Comparison of ENCODE assay signal across 14 cellular contexts in the genomic region with DNA sequence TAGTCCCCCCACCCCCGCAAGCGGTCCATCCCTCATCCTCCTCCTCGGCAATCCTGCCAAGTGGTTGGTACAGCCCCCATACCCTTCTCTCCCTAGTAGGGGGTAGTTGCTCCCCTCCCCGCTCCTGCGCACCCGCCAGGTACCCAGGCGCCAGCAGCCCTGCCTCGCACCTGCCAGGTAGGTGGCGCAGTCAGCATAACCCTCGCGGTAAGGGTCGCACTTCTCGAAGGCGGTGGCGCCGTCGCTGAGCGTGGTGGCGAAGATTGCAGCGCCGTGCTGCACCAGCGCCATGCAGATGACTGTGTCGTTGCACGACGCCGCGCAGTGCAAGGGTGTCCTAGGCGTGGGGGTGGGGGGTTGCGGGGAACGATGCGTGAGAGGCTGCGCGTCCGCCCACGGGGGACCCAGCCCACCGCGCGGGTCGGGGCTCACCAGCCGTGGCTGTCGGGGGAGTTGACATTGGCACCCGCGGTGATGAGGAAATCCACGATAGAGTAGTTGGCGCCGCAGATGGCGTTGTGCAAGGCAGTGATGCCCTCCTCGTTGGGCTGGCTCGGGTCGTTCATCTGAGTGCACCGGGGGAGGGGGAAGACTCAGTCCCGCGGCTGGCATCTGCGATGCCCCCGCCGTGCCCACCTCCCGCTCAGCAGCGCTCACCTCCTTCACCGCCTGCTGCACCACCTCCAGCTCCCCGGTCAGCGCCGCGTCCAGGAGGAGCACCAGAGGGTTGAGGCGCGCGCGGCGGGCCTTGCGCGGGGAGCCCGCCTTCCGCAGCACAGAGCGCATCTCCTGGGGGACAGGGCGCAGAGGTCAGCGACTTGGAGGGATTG. TPM values are rescaled to one million over a fixed set of nuclear protein-coding genes. Genes with fewer than 3 reads are reported as not detected.
DNase-seq lines count a peak whose midpoint lies in the region; ATAC-seq, FAIRE-seq and TF ChIP-seq lines count a peak whose summit lies in the region.
"Had no signal": no experiment of that assay in that cellular context is flagged by ENCODE, and none has a peak within 500 bp of the region (broad histone marks: within the 10 kb centered on the region; RNA-seq: fewer than 3 reads in every experiment).

No MANE protein-coding gene starts in this region.

- 0 out of 2 replicates have a peak, but pooled peaks cover under 1% of the 10 kb centered on the region for H3F3A ChIP-seq in GM23248 (ENCODE audit: insufficient read depth)

- H2AFZ ChIP-seq in GM23248: peak overlapping the region; percentile 34; the same call in 1 of the 2 replicates

- H3K36me3 ChIP-seq in GM23248 (ENCODE audit: low read depth) (no peaks in the 10 kb centered on the region), gastroesophageal sphincter (no peaks in the 10 kb centered on the region)
- H3K36me3 ChIP-seq: neutrophil had no signal

- TF ChIP-seq POLR2A in gastroesophageal sphincter (IDR thresholded peaks at IDR 0.05): no peak

- no peak overlapping the region for H3K27ac ChIP-seq in GM23248
- no peak overlapping the region for H3K27ac ChIP-seq in gastroesophageal sphincter
- H3K27ac ChIP-seq: esophagus squamous epithelium, neutrophil had no signal

- no peaks in the 10 kb centered on the region for H3K27me3 ChIP-seq in GM23248 (replicated peaks; ENCODE audit: insufficient read depth)
- peaks cover 45% of the 10 kb centered on the region for H3K27me3 ChIP-seq in gastroesophageal sphincter

- H3K9me3 ChIP-seq in GM23248 (ENCODE audit: low read depth) (no peaks in the 10 kb centered on the region), gastroesophageal sphincter (no peaks in the 10 kb centered on the region)
- H3K9me3 ChIP-seq: esophagus squamous epithelium, neutrophil had no signal

- no peak for TF ChIP-seq EP300 in gastroesophageal sphincter (IDR thresholded peaks at IDR 0.05)

- H3K4me2 ChIP-seq in GM23248 (ENCODE audit: unreplicated experiment): peak overlapping the region; percentile 59

- no peak overlapping the region for H3K9ac ChIP-seq in GM23248

- H4K20me1 ChIP-seq in GM23248 (ENCODE audit: insufficient read depth): no peaks in the 10 kb centered on the region

- peaks cover 13% of the 10 kb centered on the region; the same call in 1 of the 2 replicates for H3K4me1 ChIP-seq in GM23248 (ENCODE audit: insufficient read depth)
- H3K4me1 ChIP-seq in gastroesophageal sphincter: peaks cover 0 to 9% (median 6%) of the 10 kb centered on the region in 3 donors

- peak overlapping the region; percentile 36 for H3K4me3 ChIP-seq in GM23248
- H3K4me3 ChIP-seq in gastroesophageal sphincter: no peak overlapping the region
- H3K4me3 ChIP-seq: esophagus squamous epithelium had no signal

- no peak for FAIRE-seq in GM19239 (lab: Jason Lieb, UNC)
- FAIRE-seq: keratinocyte had no signal

- 9 to 10% methylated on average over 68 to 69 of the region's 75 CpGs for WGBS in GM23248 (ENCODE audit: low coverage in 1 of 2, low lambda C conversion rate in 2 of 2, missing lambda C conversion rate in 2 of 2), 2 experiments
- WGBS in gastroesophageal sphincter (ENCODE audit: low coverage in 1 of 2), 2 donors: 7% methylated on average over 5 of the region's 75 CpGs; no CpG with 5 or more reads in 1 of the 2 donors

- peak; percentile 13 for ATAC-seq in gastroesophageal sphincter
- ATAC-seq in omental fat pad (ENCODE audit: low FRiP score): peak; percentile 52
- no peak for ATAC-seq in HG03520 (IDR thresholded peaks at IDR 0.05; ENCODE audit: unreplicated experiment)

- TF ChIP-seq CTCF in gastroesophageal sphincter (IDR thresholded peaks at IDR 0.05): no peak
- no peak for TF ChIP-seq CTCF in omental fat pad (IDR thresholded peaks at IDR 0.05)

- no peaks in the 10 kb centered on the region for H3K9me2 ChIP-seq in GM23248 (ENCODE audit: insufficient read depth)

- peak; percentile 48 for DNase-seq in GM23248
- DNase-seq in NCI-H748 (lab: John Stamatoyannopoulos, UW; ENCODE audit: unreplicated experiment): peak; percentile 81
- DNase-seq in omental fat pad (ENCODE audit: low spot score): no peak
- no peak for DNase-seq in kidney glomerular epithelial cell (lab: John Stamatoyannopoulos, UW)
- no peak for DNase-seq in AML-193 (lab: John Stamatoyannopoulos, UW)
- DNase-seq in GM19239 (ENCODE audit: insufficient read length, low spot score): no peak
- DNase-seq: activated CD4-positive, alpha-beta T cell treated with anti-CD3 and anti-CD28 coated beads for 4 hours; activated effector memory CD4-positive, alpha-beta T cell treated with Interleukin-2 at 50 U/mL for 16 hours; esophagus squamous epithelium; NCI-H524 treated with DMSO at 0.1 percent for 48 hours had no signal

- in situ Hi-C loops in GM23248 (cut with MboI): no loop called here

- H3K79me2 ChIP-seq in GM23248 (ENCODE audit: insufficient read depth): no peaks in the 10 kb centered on the region

RNA-seq across cellular contexts. Expression of gene ERCC2, which starts 15.2 kb away (rescaled TPM):
- 29.8 and 32.3 TPM in 2 replicates for total RNA-seq in GM23248 (2014; rRNA removed; shearing (Covaris generic))
- 13.7 TPM in 2 replicates for polyA plus RNA-seq in GM23248 (2016; fragmentation: Nextera tagmentation; extraction: Ambion mirVana)
- total RNA-seq in gastroesophageal sphincter (10 to 100 TPM in 3 of 4 donors, 1 to 10 TPM in 1; 7.1 to 18.8 (median 12.5) TPM), omental fat pad (10 to 100 TPM in 1 of 4 donors, 1 to 10 TPM in 3; 7.1 to 11.2 (median 8.4) TPM)

RNA-seq across cellular contexts. Expression of gene PPP1R13L, which starts 19.3 kb away (rescaled TPM):
- 3.9 and 36.5 TPM in 2 replicates for total RNA-seq in GM23248 (2014; rRNA removed; shearing (Covaris generic))
- 6.2 and 6.4 TPM in 2 replicates for polyA plus RNA-seq in GM23248 (2016; fragmentation: Nextera tagmentation; extraction: Ambion mirVana)
- total RNA-seq in gastroesophageal sphincter (10 to 100 TPM in 1 of 4 donors, 1 to 10 TPM in 3; 5.5 to 15.5 (median 9.3) TPM), omental fat pad (10 to 100 TPM; 13.7 to 20.0 (median 15.6) TPM)

RNA-seq across cellular contexts. Expression of gene POLR1G, which starts 20.8 kb away (rescaled TPM):
- 3.9 and 8.8 TPM in 2 replicates for total RNA-seq in GM23248 (2014; rRNA removed; shearing (Covaris generic))
- 7.2 and 10.8 TPM in 2 replicates for polyA plus RNA-seq in GM23248 (2016; fragmentation: Nextera tagmentation; extraction: Ambion mirVana)
- total RNA-seq in gastroesophageal sphincter (10 to 100 TPM in 1 of 4 donors, 1 to 10 TPM in 3; 1.7 to 10.7 (median 5.8) TPM), omental fat pad (10 to 100 TPM in 1 of 4 donors, 1 to 10 TPM in 3; 5.2 to 29.8 (median 6.3) TPM)

RNA-seq across cellular contexts. Expression of gene ERCC1, which starts 38.1 kb away (rescaled TPM):
- 63.0 and 79.8 TPM in 2 replicates for total RNA-seq in GM23248 (2014; rRNA removed; shearing (Covaris generic))
- 89.0 and 90.9 TPM in 2 replicates for polyA plus RNA-seq in GM23248 (2016; fragmentation: Nextera tagmentation; extraction: Ambion mirVana)
- total RNA-seq in gastroesophageal sphincter (10 to 100 TPM; 52.7 to 84.6 (median 68.4) TPM), omental fat pad (10 to 100 TPM; 63.7 to 93.8 (median 76.5) TPM)

RNA-seq across cellular contexts. Expression of gene KLC3, which starts 45.1 kb away (rescaled TPM):
- not detected in 2 replicates for total RNA-seq in GM23248 (2014; rRNA removed; shearing (Covaris generic))
- not detected in 2 replicates for polyA plus RNA-seq in GM23248 (2016; fragmentation: Nextera tagmentation; extraction: Ambion mirVana)
- total RNA-seq in gastroesophageal sphincter (1 to 10 TPM in 1 of 4 donors, not detected in 3; 1.3 TPM), omental fat pad (1 to 10 TPM in 1 of 4 donors, under 1 TPM in 1, not detected in 2; 0.36 to 2.0 TPM)

Comparison
In these comparisons a context has a peak if more than half of its experiments do, and no peak if none do; other contexts are left out.
1. DNase-seq: peak in GM23248 (single experiment) and NCI-H748 (single experiment); none in omental fat pad (single experiment), kidney glomerular epithelial cell (single experiment), AML-193 (0 of 2) and GM19239 (single experiment).